Comparison of ENCODE assay signal across 11 cellular contexts in the genomic region with DNA sequence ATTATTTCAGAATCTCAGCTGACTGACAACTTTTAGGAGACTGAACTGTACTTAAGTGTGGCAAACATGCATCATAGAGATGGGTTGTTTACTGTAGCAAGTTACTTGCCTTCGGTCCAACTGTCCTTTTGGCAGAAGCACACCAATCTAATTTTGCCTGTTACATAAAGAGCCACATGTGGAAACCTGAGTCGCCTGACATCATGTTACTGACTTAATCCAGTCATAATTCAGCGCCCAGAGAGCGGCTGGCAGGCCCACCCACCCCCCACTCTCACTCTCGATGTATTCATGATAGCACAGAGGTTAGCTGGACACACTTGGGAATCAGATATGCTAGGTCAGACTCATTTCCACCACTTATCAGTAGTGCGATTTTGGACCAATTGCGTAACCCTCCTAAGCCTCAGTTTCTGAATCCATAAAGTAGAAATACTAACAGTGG. TPM values are rescaled to one million over a fixed set of nuclear protein-coding genes. Genes with fewer than 3 reads are reported as not detected.
DNase-seq lines count a peak whose midpoint lies in the region; ATAC-seq and TF ChIP-seq lines count a peak whose summit lies in the region.
"Had no signal": no experiment of that assay in that cellular context is flagged by ENCODE, and none has a peak within 500 bp of the region (broad histone marks: within the 10 kb centered on the region; RNA-seq: fewer than 3 reads in every experiment).

No MANE protein-coding gene starts in this region.

- H4K20me1 ChIP-seq in IMR-90 (ENCODE audit: insufficient read depth, low read length): no peaks in the 10 kb centered on the region

- CTCF ChIA-PET in A673 (lab: Charles Lee) (interaction anchor here (0.6 to 1.5 kb wide), 2 partner anchors 549 to 625 kb away, joined by 4 read pairs; no protein-coding TSS in a partner anchor), IMR-90 (lab: Yijun Ruan, JAX) (no interaction called here)

- ATAC-seq in IMR-90 (ENCODE audit: low read depth) (no peak), HG02938 (IDR thresholded peaks at IDR 0.05; ENCODE audit: unreplicated experiment) (no peak), GM18498 (IDR thresholded peaks at IDR 0.05; ENCODE audit: unreplicated experiment) (no peak)
- ATAC-seq: foreskin keratinocyte, GM12878 had no signal

- peak overlapping the region; percentile 7 for H3K27ac ChIP-seq in A673 (ENCODE audit: low read depth, low read length, poor library complexity, severe bottlenecking)
- H3K27ac ChIP-seq in IMR-90 (ENCODE audit: insufficient read depth, low read length): no peak overlapping the region
- H3K27ac ChIP-seq: foreskin keratinocyte had no signal

- H3K4ac ChIP-seq in IMR-90 (ENCODE audit: low read depth, low read length): peak overlapping the region; percentile 18

- intact Hi-C loops in A673 (cut with micrococcal nuclease; ENCODE audit: unreplicated experiment) (loop anchor here (5.0 kb wide), 1 partner anchor 563 kb away; no protein-coding TSS in a partner anchor), IMR-90 (cut with micrococcal nuclease) (loop anchor here (5.0 kb wide), 3 partner anchors 278 to 668 kb away; a partner anchor contains a TSS)

- H3K79me1 ChIP-seq in IMR-90 (ENCODE audit: low read depth in 1 of 2, low read length in 2 of 2): no peaks in the 10 kb centered on the region

- TF ChIP-seq POLR2A in IMR-90 (IDR thresholded peaks at IDR 0.05; ENCODE audit: low read depth, low read length): no peak

- no peaks in the 10 kb centered on the region for H3K36me3 ChIP-seq in A673 (ENCODE audit: insufficient read depth, low read length, poor library complexity, severe bottlenecking)
- no peaks in the 10 kb centered on the region for H3K36me3 ChIP-seq in IMR-90 (ENCODE audit: control insufficient read depth, insufficient read depth, low read length)

- H3K4me2 ChIP-seq in IMR-90 (ENCODE audit: low read depth, low read length): peak overlapping the region; percentile 38; the same call in 1 of the 2 replicates

- H3K4me1 ChIP-seq in A673 (ENCODE audit: insufficient read depth, low read length, poor library complexity, severe bottlenecking) (peaks cover 55% of the 10 kb centered on the region), IMR-90 (ENCODE audit: control insufficient read depth, insufficient read depth, low read length) (peaks cover 17% of the 10 kb centered on the region)

- POLR2A ChIA-PET in A673 (lab: Charles Lee; ENCODE audit: low non-redundant PET): no interaction called here
- POLR2A ChIA-PET in IMR-90 (lab: Charles Lee; ENCODE audit: unreplicated experiment): no interaction called here

- H3K9ac ChIP-seq in IMR-90 (ENCODE audit: low read depth, low read length): no peak overlapping the region

- no peaks in the 10 kb centered on the region for H3K27me3 ChIP-seq in A673 (replicated peaks; ENCODE audit: insufficient read depth, low read depth, low read length, poor library complexity)
- H3K27me3 ChIP-seq in IMR-90 (ENCODE audit: control insufficient read depth, insufficient read depth, low read length): no peaks in the 10 kb centered on the region
- H3K27me3 ChIP-seq: foreskin keratinocyte had no signal

- H3K9me3 ChIP-seq in A673 (ENCODE audit: low read depth, low read length, poor library complexity, severe bottlenecking) (no peaks in the 10 kb centered on the region), IMR-90 (ENCODE audit: control insufficient read depth, insufficient read depth, low read length) (no peaks in the 10 kb centered on the region)

- H2BK120ac ChIP-seq in IMR-90 (ENCODE audit: low read depth, low read length): peak overlapping the region; percentile 18; the same call in 1 of the 2 replicates

- 0 out of 2 replicates have a peak overlapping the region, but pooled peaks have one; percentile 2 for H2AK5ac ChIP-seq in IMR-90 (ENCODE audit: low read depth, low read length)

- no TSS peak for BruUV-seq in A673 (replicated peaks; lab: Mats Ljungman, UMichigan)
- no TSS peak for BruUV-seq in IMR-90 (replicated peaks; lab: Mats Ljungman, UMichigan)

- peak overlapping the region; percentile 82 for H2AFZ ChIP-seq in IMR-90 (replicated peaks; ENCODE audit: low read length, poor library complexity)

- WGBS in IMR-90 (ENCODE audit: extremely low coverage in 2 of 2, insufficient read length in 1 of 2), 2 experiments: 14% methylated on average over 2 of the region's 7 CpGs; no CpG with 5 or more reads in 1 of the 2 experiments

- DNase-seq in A673 (ENCODE audit: low spot score) (peak; percentile 57), IMR-90 (peak; percentile 76), amniotic epithelial cell (ENCODE audit: low read depth) (peak; percentile 62), left kidney (ENCODE audit: low read depth, low spot score) (peak; percentile 82), dermis blood vessel endothelial cell (no peak)
- no peak for DNase-seq in central memory CD4-positive, alpha-beta T cell
- DNase-seq: activated CD4-positive, alpha-beta T cell treated with anti-CD3 and anti-CD28 coated beads, Interleukin-2, amount 50 U/mL, for 4 hours; foreskin keratinocyte had no signal

- dilution Hi-C loops in IMR-90 (cut with HindIII; ENCODE audit: low sequenced_read_pairs, unreplicated experiment): no loop called here

- no peak overlapping the region for H3K56ac ChIP-seq in IMR-90 (ENCODE audit: extremely low read depth, insufficient read depth, low read length)

- peak overlapping the region; percentile 16; the same call in 1 of the 2 replicates for H4K91ac ChIP-seq in IMR-90 (ENCODE audit: insufficient read depth, low read depth, low read length)

- in situ Hi-C loops in IMR-90 (cut with MboI; ENCODE audit: low sequenced_read_pairs): no loop called here

- 0 out of 2 replicates have a peak overlapping the region, but pooled peaks have one; percentile 6 for H3K23ac ChIP-seq in IMR-90 (ENCODE audit: low read depth, low read length)

- H3K9me1 ChIP-seq in IMR-90 (ENCODE audit: insufficient read depth, low read length): peaks cover 10% of the 10 kb centered on the region

- peak overlapping the region; percentile 34; the same call in 1 of the 2 replicates for H3K14ac ChIP-seq in IMR-90 (replicated peaks; ENCODE audit: low read depth, low read length)

- TF ChIP-seq RAD21 in IMR-90 (IDR thresholded peaks at IDR 0.05; ENCODE audit: low read length): no peak

- H3K18ac ChIP-seq in IMR-90 (ENCODE audit: low read depth, low read length): peak overlapping the region; percentile 7; the same call in 1 of the 2 replicates

- peak overlapping the region; percentile 27; the same call in 1 of the 2 replicates for H2BK20ac ChIP-seq in IMR-90 (ENCODE audit: low read depth, low read length)

- no peak overlapping the region for H2BK5ac ChIP-seq in IMR-90 (ENCODE audit: low read depth, low read length, poor library complexity, severe bottlenecking)

- H2AK9ac ChIP-seq in IMR-90 (replicated peaks; ENCODE audit: low read depth, low read length, poor library complexity): peak overlapping the region; percentile 20

- peak overlapping the region; percentile 15; the same call in 1 of the 2 replicates for H4K5ac ChIP-seq in IMR-90 (ENCODE audit: low read depth, low read length)

- H3K4me3 ChIP-seq in A673 (ENCODE audit: low read depth, low read length, poor library complexity, severe bottlenecking) (no peak overlapping the region), IMR-90 (ENCODE audit: insufficient read depth, low read depth, low read length) (no peak overlapping the region)
- H3K4me3 ChIP-seq: GM12878 had no signal

- H4K8ac ChIP-seq in IMR-90 (ENCODE audit: low read depth in 2 of 2, low read length in 2 of 2): 0 out of 4 replicates have a peak overlapping the region, but pooled peaks of 1 of the 2 experiments have one; percentile 37

- 0 out of 3 replicates have a peak overlapping the region, but pooled peaks have one; percentile 72 for H2BK15ac ChIP-seq in IMR-90 (ENCODE audit: low read depth, low read length)

- no peak for TF ChIP-seq CTCF in A673 (conservative IDR thresholded peaks at IDR 0.05; ENCODE audit: low read depth, low read length)
- TF ChIP-seq CTCF in IMR-90 (conservative IDR thresholded peaks at IDR 0.05; ENCODE audit: low read depth, low read length): no peak

TF ChIP-seq in IMR-90, 13 proteins besides CTCF, POLR2A, EP300 and RAD21:
- TF ChIP-seq CEBPB (IDR thresholded peaks at IDR 0.05; ENCODE audit: low read depth, low read length) (peak; percentile 95), RCOR1 (IDR thresholded peaks at IDR 0.05; ENCODE audit: insufficient replicate concordance, low read length) (no peak), MAZ (IDR thresholded peaks at IDR 0.05; ENCODE audit: borderline replicate concordance, low read depth, low read length) (no peak), SMC3 (IDR thresholded peaks at IDR 0.05; ENCODE audit: low read depth, low read length) (no peak)
- TF ChIP-seq, protein P1, sequence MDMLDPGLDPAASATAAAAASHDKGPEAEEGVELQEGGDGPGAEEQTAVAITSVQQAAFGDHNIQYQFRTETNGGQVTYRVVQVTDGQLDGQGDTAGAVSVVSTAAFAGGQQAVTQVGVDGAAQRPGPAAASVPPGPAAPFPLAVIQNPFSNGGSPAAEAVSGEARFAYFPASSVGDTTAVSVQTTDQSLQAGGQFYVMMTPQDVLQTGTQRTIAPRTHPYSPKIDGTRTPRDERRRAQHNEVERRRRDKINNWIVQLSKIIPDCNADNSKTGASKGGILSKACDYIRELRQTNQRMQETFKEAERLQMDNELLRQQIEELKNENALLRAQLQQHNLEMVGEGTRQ (IDR thresholded peaks at IDR 0.05; ENCODE audit: low read depth, low read length): peak; percentile 18; the same call in 1 of the 2 replicates

RNA-seq across cellular contexts. Expression of a gene that starts 57.3 kb away (rescaled TPM):
- total RNA-seq in A673 (2021): 118 and 138 TPM in 2 replicates
- total RNA-seq in IMR-90 (2012; rRNA removed): 133 and 229 TPM in 2 replicates
- polyA plus RNA-seq in IMR-90 (2012; rRNA removed): 50.7 and 66.6 TPM in 2 replicates
- polyA plus RNA-seq in IMR-90 (2012; cell fraction: cytosol; rRNA removed): 5.7 and 9.2 TPM in 2 replicates
- polyA plus RNA-seq in IMR-90 (2012; cell fraction: nucleus; rRNA removed; ENCODE audit: low replicate concordance): 1.9 and 22.8 TPM in 2 replicates
- total RNA-seq in dermis blood vessel endothelial cell: 393 and 583 TPM in 2 replicates

Comparison
In these comparisons a context has a peak if more than half of its experiments do, and no peak if none do; other contexts are left out.
1. DNase-seq: peak in A673 (single experiment), IMR-90 (single experiment), amniotic epithelial cell (single experiment) and left kidney (single experiment); none in central memory CD4-positive, alpha-beta T cell (single experiment) and dermis blood vessel endothelial cell (single experiment).